Comparison of ENCODE assay signal across 9 cellular contexts in the genomic region with DNA sequence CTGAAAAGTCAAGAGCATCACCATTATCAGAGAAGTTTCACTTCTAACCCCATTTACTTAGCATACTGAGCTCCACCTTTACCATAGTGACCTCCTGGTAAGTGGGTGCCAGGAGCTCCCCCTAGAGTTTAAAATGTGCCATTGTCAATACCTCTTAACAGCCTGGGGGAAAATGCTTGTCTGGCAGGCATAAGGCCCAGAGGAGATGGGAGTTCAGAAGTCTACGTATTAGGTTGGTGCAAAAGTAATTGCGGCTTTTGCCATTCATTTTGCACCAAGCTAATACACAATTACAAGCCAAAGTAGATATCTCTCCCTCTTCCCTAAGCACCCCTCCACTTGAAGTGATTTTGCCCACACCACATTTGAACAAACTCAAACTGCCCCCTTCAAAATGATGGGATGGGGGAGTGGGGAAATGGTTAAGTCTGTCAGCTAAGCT.
A peak's percentile ranks its signal among the peaks of the same experiment; 100 is the strongest.
DNase-seq lines count a peak whose midpoint lies in the region; ATAC-seq and TF ChIP-seq lines count a peak whose summit lies in the region.
"Had no signal": no experiment of that assay in that cellular context is flagged by ENCODE, and none has a peak within 500 bp of the region (broad histone marks: within the 10 kb centered on the region; RNA-seq: fewer than 3 reads in every experiment).

No MANE protein-coding gene starts in this region.

- H3K4me1 ChIP-seq in GM23338 (ENCODE audit: insufficient read depth) = 0 out of 2 replicates have a peak, but pooled peaks cover 6% of the 10 kb centered on the region
- H3K4me1 ChIP-seq in IMR-90 (ENCODE audit: control insufficient read depth, insufficient read depth, low read length) = peaks cover 6% of the 10 kb centered on the region; the same call in 1 of the 2 replicates
- H3K4me1 ChIP-seq in OCI-LY1 (ENCODE audit: insufficient read depth, low read length, severe bottlenecking) = no peaks in the 10 kb centered on the region

- H3K4ac ChIP-seq in IMR-90 (ENCODE audit: low read depth, low read length) = peak overlapping the region; percentile 14; the same call in 1 of the 2 replicates

- no peak overlapping the region for H2BK5ac ChIP-seq in IMR-90 (ENCODE audit: low read depth, low read length, poor library complexity, severe bottlenecking)

- no peaks in the 10 kb centered on the region for H3K9me1 ChIP-seq in IMR-90 (ENCODE audit: insufficient read depth, low read length)

- H2AK5ac ChIP-seq in IMR-90 (ENCODE audit: low read depth, low read length) = peak overlapping the region; percentile 27; the same call in 1 of the 2 replicates

- dilution Hi-C loops in IMR-90 (cut with HindIII; ENCODE audit: low sequenced_read_pairs, unreplicated experiment) = no loop called here

- H3K9me2 ChIP-seq in GM23338 (ENCODE audit: insufficient read depth) (no peaks in the 10 kb centered on the region), OCI-LY1 (ENCODE audit: low read depth, low read length) (no peaks in the 10 kb centered on the region)

- no TSS peak for BruUV-seq in IMR-90 (replicated peaks; lab: Mats Ljungman, UMichigan)

- no peak overlapping the region for H3K23ac ChIP-seq in IMR-90 (ENCODE audit: low read depth, low read length)

- H3K9ac ChIP-seq in IMR-90 (ENCODE audit: low read depth, low read length) (no peak overlapping the region), OCI-LY1 (ENCODE audit: low read length) (no peak overlapping the region)

- H2BK20ac ChIP-seq in IMR-90 (ENCODE audit: low read depth, low read length) = no peak overlapping the region

- H3K79me1 ChIP-seq in IMR-90 (ENCODE audit: low read depth in 1 of 2, low read length in 2 of 2) = no peaks in the 10 kb centered on the region

- peak; percentile 78 for DNase-seq in SIG-M5 treated with dmso at 0.1 percent for 504 hours (lab: John Stamatoyannopoulos, UW; ENCODE audit: unreplicated experiment)
- no peak for DNase-seq in SIG-M5 (lab: John Stamatoyannopoulos, UW)
- DNase-seq in GM23338 (ENCODE audit: low spot score) = peak; percentile 92
- peak; percentile 49 for DNase-seq in IMR-90
- DNase-seq in erythroblast (lab: John Stamatoyannopoulos, UW) = peak; percentile 16 to 52
- DNase-seq in nephron progenitor cell = peak; percentile 25
- DNase-seq in HCEC 1CT = no peak

- ATAC-seq in GM23338 = peak; percentile 99
- peak; percentile 78 for ATAC-seq in IMR-90 (ENCODE audit: low read depth)

- H2BK15ac ChIP-seq in IMR-90 (ENCODE audit: low read depth, low read length) = no peak overlapping the region

- H4K5ac ChIP-seq in IMR-90 (ENCODE audit: low read depth, low read length) = no peak overlapping the region

- no peak overlapping the region for H3K27ac ChIP-seq in GM23338 (ENCODE audit: low read depth)
- no peak overlapping the region for H3K27ac ChIP-seq in IMR-90 (ENCODE audit: insufficient read depth, low read length)
- H3K27ac ChIP-seq in OCI-LY1 (ENCODE audit: low read depth, low read length, poor library complexity, severe bottlenecking) = no peak overlapping the region

- H3K27me3 Mint-ChIP-seq in GM23338 (ENCODE audit: insufficient read depth, low read depth, poor library complexity) (no peaks in the 10 kb centered on the region), nephron progenitor cell (ENCODE audit: low read depth, poor library complexity) (no peaks in the 10 kb centered on the region)
- H3K27me3 Mint-ChIP-seq: stimulated activated naive CD8-positive, alpha-beta T cell treated with anti-CD3 and anti-CD28 coated beads, Interleukin-15, Interleukin-2, amounts not matched to agents 100 ng/mL and 50 ng/mL, for 24 hours had no signal

- no peaks in the 10 kb centered on the region for H3K36me3 Mint-ChIP-seq in GM23338 (ENCODE audit: low read depth)
- H3K36me3 Mint-ChIP-seq in nephron progenitor cell (ENCODE audit: low read depth) = no peaks in the 10 kb centered on the region

- H2AFZ ChIP-seq in GM23338 (no peak overlapping the region), IMR-90 (replicated peaks; ENCODE audit: low read length, poor library complexity) (no peak overlapping the region), OCI-LY1 (ENCODE audit: low read length) (no peak overlapping the region)

- H3K4me3 Mint-ChIP-seq in GM23338 = no peak overlapping the region
- H3K4me3 Mint-ChIP-seq in nephron progenitor cell = no peak overlapping the region
- H3K4me3 Mint-ChIP-seq: stimulated activated naive CD8-positive, alpha-beta T cell treated with anti-CD3 and anti-CD28 coated beads, Interleukin-15, Interleukin-2, amounts not matched to agents 100 ng/mL and 50 ng/mL, for 24 hours had no signal

- H4K91ac ChIP-seq in IMR-90 (ENCODE audit: insufficient read depth, low read depth, low read length) = no peak overlapping the region

- in situ Hi-C loops in IMR-90 (cut with MboI; ENCODE audit: low sequenced_read_pairs) = no loop called here

- peak; percentile 50 for TF ChIP-seq RAD21 in IMR-90 (IDR thresholded peaks at IDR 0.05; ENCODE audit: low read length)

- TF ChIP-seq CTCF in GM23338 (conservative IDR thresholded peaks at IDR 0.05; ENCODE audit: low read depth in 2 of 2) (peak; percentile 83 to 85), IMR-90 (conservative IDR thresholded peaks at IDR 0.05; ENCODE audit: low read depth, low read length) (peak; percentile 53), OCI-LY1 (IDR thresholded peaks at IDR 0.05; ENCODE audit: low read length) (peak; percentile 65), nephron progenitor cell (IDR thresholded peaks at IDR 0.05) (peak; percentile 64)

- H3K4me3 ChIP-seq in GM23338 (no peak overlapping the region), IMR-90 (ENCODE audit: insufficient read depth, low read depth, low read length) (no peak overlapping the region), OCI-LY1 (ENCODE audit: low read depth, low read length, poor library complexity, severe bottlenecking) (no peak overlapping the region)

- H3K18ac ChIP-seq in IMR-90 (ENCODE audit: low read depth, low read length) = no peak overlapping the region; the same call in 1 of the 2 replicates

- H3K4me2 ChIP-seq in GM23338 = no peak overlapping the region
- H3K4me2 ChIP-seq in IMR-90 (ENCODE audit: low read depth, low read length) = no peak overlapping the region
- H3K4me2 ChIP-seq in OCI-LY1 (ENCODE audit: low read length) = no peak overlapping the region

- no peak for TF ChIP-seq POLR2A in IMR-90 (IDR thresholded peaks at IDR 0.05; ENCODE audit: low read depth, low read length)
- no peak for TF ChIP-seq POLR2A in erythroblast (IDR thresholded peaks at IDR 0.05; ENCODE audit: low read length)

- H3K27ac Mint-ChIP-seq in GM23338 (no peak overlapping the region), nephron progenitor cell (peak overlapping the region; percentile 31)
- H3K27ac Mint-ChIP-seq: stimulated activated naive CD8-positive, alpha-beta T cell treated with anti-CD3 and anti-CD28 coated beads, Interleukin-15, Interleukin-2, amounts not matched to agents 100 ng/mL and 50 ng/mL, for 24 hours had no signal

- H3K56ac ChIP-seq in IMR-90 (ENCODE audit: extremely low read depth, insufficient read depth, low read length) = no peak overlapping the region

- no peaks in the 10 kb centered on the region for H3F3A ChIP-seq in GM23338 (replicated peaks; ENCODE audit: low read depth)
- H3F3A ChIP-seq in OCI-LY1 (ENCODE audit: insufficient read depth, low read length) = no peaks in the 10 kb centered on the region

- H2AK9ac ChIP-seq in IMR-90 (replicated peaks; ENCODE audit: low read depth, low read length, poor library complexity) = no peak overlapping the region

- no peaks in the 10 kb centered on the region for H3K27me3 ChIP-seq in GM23338 (ENCODE audit: insufficient read depth)
- H3K27me3 ChIP-seq in IMR-90 (ENCODE audit: control insufficient read depth, insufficient read depth, low read length) = no peaks in the 10 kb centered on the region
- no peaks in the 10 kb centered on the region for H3K27me3 ChIP-seq in OCI-LY1 (ENCODE audit: insufficient read depth, low read length)

- H3K9me3 ChIP-seq in IMR-90 (ENCODE audit: control insufficient read depth, insufficient read depth, low read length) = no peaks in the 10 kb centered on the region
- H3K9me3 ChIP-seq in OCI-LY1 (ENCODE audit: low read length) = no peaks in the 10 kb centered on the region

- no peak overlapping the region for H3K14ac ChIP-seq in IMR-90 (replicated peaks; ENCODE audit: low read depth, low read length)

- H4K8ac ChIP-seq in IMR-90 (ENCODE audit: low read depth in 2 of 2, low read length in 2 of 2) = 0 out of 4 replicates have a peak overlapping the region, but pooled peaks of 1 of the 2 experiments have one; percentile 5

- intact Hi-C loops in IMR-90 (cut with micrococcal nuclease) = loop anchor here (10.0 kb wide), 1 partner anchor 1319 kb away; a partner anchor contains a TSS

- POLR2A ChIA-PET in IMR-90 (lab: Charles Lee; ENCODE audit: unreplicated experiment) = no interaction called here

- H2BK120ac ChIP-seq in IMR-90 (ENCODE audit: low read depth, low read length) = peak overlapping the region; percentile 37

- H3K9me3 Mint-ChIP-seq in GM23338 (no peaks in the 10 kb centered on the region), nephron progenitor cell (no peaks in the 10 kb centered on the region)
- H3K9me3 Mint-ChIP-seq: stimulated activated naive CD8-positive, alpha-beta T cell treated with anti-CD3 and anti-CD28 coated beads, Interleukin-15, Interleukin-2, amounts not matched to agents 100 ng/mL and 50 ng/mL, for 24 hours had no signal

- H3K36me3 ChIP-seq in GM23338 (ENCODE audit: insufficient read depth) (no peaks in the 10 kb centered on the region), IMR-90 (ENCODE audit: control insufficient read depth, insufficient read depth, low read length) (no peaks in the 10 kb centered on the region), OCI-LY1 (ENCODE audit: insufficient read depth, low read length) (no peaks in the 10 kb centered on the region)

- CTCF ChIA-PET in IMR-90 (lab: Yijun Ruan, JAX) = interaction anchor here (0.6 to 1.0 kb wide), 3 partner anchors 9 to 79 kb away, joined by 3 to 4 read pairs (median 3); no protein-coding TSS in a partner anchor

- H3K79me2 ChIP-seq in GM23338 (replicated peaks; ENCODE audit: insufficient read depth) (no peaks in the 10 kb centered on the region), OCI-LY1 (ENCODE audit: insufficient read depth, low read length) (no peaks in the 10 kb centered on the region)

- no CpG with 5 or more reads among the region's 2 CpGs for WGBS in IMR-90 (ENCODE audit: extremely low coverage in 2 of 2, insufficient read length in 1 of 2), 2 experiments

- H4K20me1 ChIP-seq in GM23338 (replicated peaks; ENCODE audit: insufficient read depth) (no peaks in the 10 kb centered on the region), IMR-90 (ENCODE audit: insufficient read depth, low read length) (no peaks in the 10 kb centered on the region), OCI-LY1 (ENCODE audit: insufficient read depth, low read length) (no peaks in the 10 kb centered on the region)

- H3K4me1 Mint-ChIP-seq in GM23338 (peaks cover 7% of the 10 kb centered on the region), nephron progenitor cell (peaks cover 43% of the 10 kb centered on the region)

TF ChIP-seq in GM23338, 12 proteins besides CTCF, POLR2A, EP300 and RAD21 (continues in another document):
- TF ChIP-seq ZNF331 (CRISPR knock-in tag; IDR thresholded peaks at IDR 0.05; ENCODE audit: low read depth) = no peak

Comparison
In these comparisons a context has a peak if more than half of its experiments do, and no peak if none do; other contexts are left out.
1. DNase-seq: peak in SIG-M5 treated with dmso at 0.1 percent for 504 hours (single experiment), GM23338 (single experiment), IMR-90 (single experiment), erythroblast (2 of 2) and nephron progenitor cell (single experiment); none in SIG-M5 (single experiment) and HCEC 1CT (single experiment).
2. Peak in every context shown above with its lines, with median percentiles within 50 percentile points of each other: CTCF ChIP-seq.